1 cellular context compared by ENCODE assay signal in the genomic region with DNA sequence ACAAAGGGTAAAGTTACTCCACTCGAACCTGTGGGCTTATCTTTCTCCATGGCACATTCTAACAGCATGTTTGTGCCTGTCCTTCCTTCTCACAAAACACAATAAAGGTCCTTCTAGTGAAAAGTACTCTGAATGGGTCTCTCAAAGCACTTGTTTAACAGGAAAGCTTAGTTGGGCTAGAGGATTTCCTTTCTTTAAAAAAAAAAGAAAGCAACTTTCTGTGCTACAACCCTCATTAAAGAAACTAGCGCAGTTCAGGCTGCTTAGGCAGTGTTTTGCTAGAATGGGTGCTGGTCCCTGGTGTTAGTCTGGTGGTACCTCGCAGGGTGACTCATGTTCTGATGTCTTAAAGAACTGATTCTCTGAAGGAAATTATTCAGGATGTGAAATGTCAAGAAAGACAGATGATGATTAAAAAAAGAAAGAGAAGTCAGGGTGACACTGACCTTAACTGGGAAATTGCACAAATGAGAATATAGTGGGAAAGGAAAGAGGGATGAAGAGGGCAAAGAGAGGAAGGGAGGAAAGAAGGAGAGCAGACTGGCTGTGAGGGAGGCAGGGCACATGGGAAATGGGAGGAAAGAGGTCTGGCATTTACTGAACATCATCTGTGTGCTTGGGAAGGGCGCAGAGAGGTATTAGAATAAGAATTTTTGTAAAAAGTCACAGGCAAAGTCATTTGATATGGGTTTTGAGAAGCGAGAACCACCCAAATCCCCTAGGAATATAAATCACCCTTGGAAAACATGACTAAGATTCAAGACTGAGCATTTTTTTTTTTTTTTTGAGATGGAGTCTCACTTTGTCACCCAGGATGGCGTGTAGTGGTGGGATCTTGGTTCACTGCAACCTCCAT.
TF ChIP-seq lines count a peak whose summit lies in the region.

No MANE protein-coding gene starts in this region.

TF ChIP-seq in SK-N-SH, 30 proteins besides CTCF, POLR2A, EP300 and RAD21 (continued from another document):
- TF ChIP-seq FOXM1 (IDR thresholded peaks at IDR 0.05; ENCODE audit: low read depth) (no peak), MEF2A (IDR thresholded peaks at IDR 0.05; ENCODE audit: borderline replicate concordance, low read depth) (no peak), RXRA (IDR thresholded peaks at IDR 0.05; ENCODE audit: borderline replicate concordance, low read depth) (no peak), CHD2 (IDR thresholded peaks at IDR 0.05; ENCODE audit: low read length, partially characterized antibody) (no peak), TEAD4 (IDR thresholded peaks at IDR 0.05; ENCODE audit: borderline replicate concordance, insufficient read depth) (no peak), NFIC (IDR thresholded peaks at IDR 0.05; ENCODE audit: borderline replicate concordance) (no peak), FOSL2 (IDR thresholded peaks at IDR 0.05; ENCODE audit: borderline replicate concordance, low read depth) (peak; percentile 26; the same call in 1 of the 2 replicates), SIN3A (IDR thresholded peaks at IDR 0.05; ENCODE audit: borderline replicate concordance, low read depth, low read length) (no peak), TCF12 (IDR thresholded peaks at IDR 0.05) (0 out of 2 replicates have a peak, but pooled peaks have one; percentile 13), MXI1 (IDR thresholded peaks at IDR 0.05; ENCODE audit: low read depth, low read length) (no peak), SMC3 (IDR thresholded peaks at IDR 0.05; ENCODE audit: low read depth, low read length) (no peak), RFX5 (IDR thresholded peaks at IDR 0.05; ENCODE audit: low read length) (no peak), TAF1 (IDR thresholded peaks at IDR 0.05; ENCODE audit: borderline replicate concordance, low read depth, low read length) (no peak), EZH2phosphoT487 (IDR thresholded peaks at IDR 0.05; ENCODE audit: borderline replicate concordance, low read depth) (no peak), YY1 (IDR thresholded peaks at IDR 0.05; ENCODE audit: low read depth) (no peak), JUND (IDR thresholded peaks at IDR 0.05) (0 out of 2 replicates have a peak, but pooled peaks have one; percentile 22)
- TF ChIP-seq, protein P1, sequence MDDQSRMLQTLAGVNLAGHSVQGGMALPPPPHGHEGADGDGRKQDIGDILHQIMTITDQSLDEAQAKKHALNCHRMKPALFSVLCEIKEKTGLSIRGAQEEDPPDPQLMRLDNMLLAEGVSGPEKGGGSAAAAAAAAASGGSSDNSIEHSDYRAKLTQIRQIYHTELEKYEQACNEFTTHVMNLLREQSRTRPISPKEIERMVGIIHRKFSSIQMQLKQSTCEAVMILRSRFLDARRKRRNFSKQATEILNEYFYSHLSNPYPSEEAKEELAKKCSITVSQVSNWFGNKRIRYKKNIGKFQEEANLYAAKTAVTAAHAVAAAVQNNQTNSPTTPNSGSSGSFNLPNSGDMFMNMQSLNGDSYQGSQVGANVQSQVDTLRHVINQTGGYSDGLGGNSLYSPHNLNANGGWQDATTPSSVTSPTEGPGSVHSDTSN (IDR thresholded peaks at IDR 0.05) = peak; percentile 61
- TF ChIP-seq, protein P2, sequence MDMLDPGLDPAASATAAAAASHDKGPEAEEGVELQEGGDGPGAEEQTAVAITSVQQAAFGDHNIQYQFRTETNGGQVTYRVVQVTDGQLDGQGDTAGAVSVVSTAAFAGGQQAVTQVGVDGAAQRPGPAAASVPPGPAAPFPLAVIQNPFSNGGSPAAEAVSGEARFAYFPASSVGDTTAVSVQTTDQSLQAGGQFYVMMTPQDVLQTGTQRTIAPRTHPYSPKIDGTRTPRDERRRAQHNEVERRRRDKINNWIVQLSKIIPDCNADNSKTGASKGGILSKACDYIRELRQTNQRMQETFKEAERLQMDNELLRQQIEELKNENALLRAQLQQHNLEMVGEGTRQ (IDR thresholded peaks at IDR 0.05; ENCODE audit: borderline replicate concordance, low read depth, low read length) = no peak
- TF ChIP-seq, protein P3, sequence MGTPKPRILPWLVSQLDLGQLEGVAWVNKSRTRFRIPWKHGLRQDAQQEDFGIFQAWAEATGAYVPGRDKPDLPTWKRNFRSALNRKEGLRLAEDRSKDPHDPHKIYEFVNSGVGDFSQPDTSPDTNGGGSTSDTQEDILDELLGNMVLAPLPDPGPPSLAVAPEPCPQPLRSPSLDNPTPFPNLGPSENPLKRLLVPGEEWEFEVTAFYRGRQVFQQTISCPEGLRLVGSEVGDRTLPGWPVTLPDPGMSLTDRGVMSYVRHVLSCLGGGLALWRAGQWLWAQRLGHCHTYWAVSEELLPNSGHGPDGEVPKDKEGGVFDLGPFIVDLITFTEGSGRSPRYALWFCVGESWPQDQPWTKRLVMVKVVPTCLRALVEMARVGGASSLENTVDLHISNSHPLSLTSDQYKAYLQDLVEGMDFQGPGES (IDR thresholded peaks at IDR 0.05; ENCODE audit: low read depth, low read length) = no peak
TF ChIP-seq in SK-N-SH: peak in this region for 4.
